ENCODE assay signal across 10 cellular contexts in the genomic region with DNA sequence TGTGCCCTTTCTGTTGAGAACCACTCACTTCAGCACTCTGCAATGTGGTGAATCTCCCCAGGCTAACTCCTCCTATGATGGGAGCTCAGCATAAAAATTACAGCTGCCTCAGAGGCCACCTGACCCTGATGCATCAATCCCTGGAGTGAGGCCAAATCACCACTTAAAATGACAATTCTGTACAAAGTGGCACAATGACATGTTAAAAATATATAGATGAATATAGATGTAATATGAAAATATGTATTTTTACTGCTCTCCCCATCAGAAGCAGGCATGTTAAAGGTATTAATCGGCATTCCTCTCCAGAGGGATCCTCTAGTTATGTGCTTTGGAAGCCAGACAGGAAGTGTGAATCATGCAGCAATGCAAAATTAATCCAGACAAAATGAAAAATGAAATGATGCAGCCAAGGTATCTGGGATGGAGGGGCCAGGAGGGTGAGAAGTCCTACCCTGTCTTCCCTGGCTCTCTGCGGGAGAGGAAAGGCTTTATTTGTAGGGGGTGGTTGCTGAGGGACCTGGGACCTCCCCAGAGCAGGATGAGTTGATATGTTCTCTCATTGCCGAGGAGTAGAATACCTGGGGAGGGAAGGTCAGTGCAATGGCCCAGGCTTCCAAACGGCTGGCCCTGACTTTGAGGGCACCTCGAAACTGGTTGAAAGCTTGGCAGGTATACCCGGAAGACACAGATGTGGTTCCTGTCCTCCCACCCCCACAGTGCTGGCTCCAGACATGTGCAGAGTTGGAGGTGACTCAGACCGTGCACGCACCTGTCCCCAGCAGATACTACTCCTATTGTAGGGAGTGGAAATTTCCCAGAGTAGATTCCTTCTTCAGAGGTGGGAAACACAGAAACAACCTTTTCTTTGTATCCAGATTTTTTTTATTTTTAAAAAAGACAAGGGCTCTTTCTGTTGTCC.
DNase-seq lines count a peak whose midpoint lies in the region; ATAC-seq, FAIRE-seq and TF ChIP-seq lines count a peak whose summit lies in the region.
"Had no signal": no experiment of that assay in that cellular context is flagged by ENCODE, and none has a peak within 500 bp of the region (broad histone marks: within the 10 kb centered on the region; RNA-seq: fewer than 3 reads in every experiment).

No MANE protein-coding gene starts in this region.

- dilution Hi-C loops in endothelial cell of umbilical vein (cut with MboI; ENCODE audit: extremely low pct_ligation_motif_present, low sequenced_read_pairs), result no loop called here

- H3K4me3 ChIP-seq in endothelial cell of umbilical vein (replicated peaks in 1 of 3; ENCODE audit: insufficient read depth in 1 of 3, low read depth in 1 of 3, low read length in 3 of 3), result no peak overlapping the region
- H3K4me3 ChIP-seq in OCI-LY7 (ENCODE audit: low read depth, low read length, poor library complexity, severe bottlenecking), result no peak overlapping the region

- H3K79me2 ChIP-seq in endothelial cell of umbilical vein (ENCODE audit: control insufficient read depth, insufficient read depth, low read length) (no peaks in the 10 kb centered on the region), OCI-LY7 (ENCODE audit: insufficient read depth, low read depth, low read length) (no peaks in the 10 kb centered on the region)

- H3K9me1 ChIP-seq in endothelial cell of umbilical vein (replicated peaks; ENCODE audit: control insufficient read depth, extremely low read depth, insufficient read depth, low read length), result no peaks in the 10 kb centered on the region

- intact Hi-C loops in endothelial cell of umbilical vein (cut with micrococcal nuclease) (loop anchor here (5.0 kb wide), 1 partner anchor 321 kb away; no protein-coding TSS in a partner anchor), OCI-LY7 (cut with micrococcal nuclease; ENCODE audit: unreplicated experiment) (no loop called here)

- CTCF ChIA-PET in endothelial cell of umbilical vein (lab: Charles Lee), result interaction anchor here (0.5 to 3.2 kb wide), 2 partner anchors 25 to 1944 kb away, joined by 3 to 11 read pairs; no protein-coding TSS in a partner anchor
- CTCF ChIA-PET in OCI-LY7 (lab: Charles Lee; ENCODE audit: unreplicated experiment), result no interaction called here

- BruUV-seq in endothelial cell of umbilical vein (replicated peaks; lab: Mats Ljungman, UMichigan) (no TSS peak), OCI-LY7 (replicated peaks; lab: Mats Ljungman, UMichigan) (no TSS peak)

- no peaks in the 10 kb centered on the region for H3K36me3 ChIP-seq in endothelial cell of umbilical vein (ENCODE audit: control insufficient read depth in 2 of 2, extremely low read depth in 1 of 2, insufficient read depth in 2 of 2, low read length in 2 of 2)
- no peaks in the 10 kb centered on the region for H3K36me3 ChIP-seq in OCI-LY7 (ENCODE audit: insufficient read depth, low read length)

- H3K27ac ChIP-seq in endothelial cell of umbilical vein (ENCODE audit: insufficient read depth, low read depth, low read length) (peak overlapping the region; percentile 10), OCI-LY7 (ENCODE audit: low read depth, low read length, poor library complexity, severe bottlenecking) (no peak overlapping the region)

- ATAC-seq in HG03354 (IDR thresholded peaks at IDR 0.05; ENCODE audit: poor library complexity, severe bottlenecking, unreplicated experiment), result no peak
- ATAC-seq: stimulated activated memory B cell treated with anti-CD40 and anti-IgM and Interleukin-4, amounts not matched to agents 10 μg/mL and 1 μg/mL and 100 μg/mL, for 72 hours had no signal

- H3K4me2 ChIP-seq in endothelial cell of umbilical vein (ENCODE audit: insufficient read depth, low read length) (no peak overlapping the region), OCI-LY7 (ENCODE audit: low read length) (no peak overlapping the region)

- H3K9me3 ChIP-seq in endothelial cell of umbilical vein (replicated peaks; ENCODE audit: control insufficient read depth, insufficient read depth, low read length), result no peaks in the 10 kb centered on the region
- H3K9me3 ChIP-seq in OCI-LY7 (ENCODE audit: low read length), result no peaks in the 10 kb centered on the region

- H4K20me1 ChIP-seq in endothelial cell of umbilical vein (replicated peaks; ENCODE audit: control insufficient read depth, extremely low read depth, insufficient read depth, low read length) (no peaks in the 10 kb centered on the region), OCI-LY7 (ENCODE audit: insufficient read depth, low read length) (no peaks in the 10 kb centered on the region)

- H3K9ac ChIP-seq in endothelial cell of umbilical vein (replicated peaks; ENCODE audit: extremely low read depth, insufficient read depth, low read length), result no peak overlapping the region

- FAIRE-seq in endothelial cell of umbilical vein (lab: Jason Lieb, UNC), result peak; percentile 91

- H3K4me1 ChIP-seq in endothelial cell of umbilical vein (ENCODE audit: control insufficient read depth, extremely low read depth, insufficient read depth, low read length) (peaks cover 29% of the 10 kb centered on the region), OCI-LY7 (ENCODE audit: insufficient read depth, low read length, poor library complexity, severe bottlenecking) (no peaks in the 10 kb centered on the region)

- no peaks in the 10 kb centered on the region for H3K27me3 ChIP-seq in endothelial cell of umbilical vein (ENCODE audit: control insufficient read depth in 2 of 2, insufficient read depth in 2 of 2, low read length in 2 of 2)

- TF ChIP-seq CTCF in endothelial cell of umbilical vein (IDR thresholded peaks at IDR 0.05; ENCODE audit: extremely low read depth in 1 of 2, insufficient read depth in 1 of 2, low read depth in 1 of 2, low read length in 2 of 2), result no peak
- no peak for TF ChIP-seq CTCF in OCI-LY7 (conservative IDR thresholded peaks at IDR 0.05; ENCODE audit: low read length)

- POLR2A ChIA-PET in endothelial cell of umbilical vein (lab: Charles Lee), result no interaction called here
- POLR2A ChIA-PET in OCI-LY7 (lab: Charles Lee), result no interaction called here

- TF ChIP-seq POLR2A in endothelial cell of umbilical vein (IDR thresholded peaks at IDR 0.05; ENCODE audit: low read depth, low read length), result no peak

- DNase-seq in HCEC 1CT, result peak; percentile 67
- DNase-seq in NCI-H226, result peak; percentile 91
- peak; percentile 58 for DNase-seq in endothelial cell of umbilical vein (ENCODE audit: low read depth, low spot score)
- peak; percentile 24 for DNase-seq in pulmonary artery endothelial cell (ENCODE audit: low read depth, low spot score)
- no peak for DNase-seq in OCI-LY7 (ENCODE audit: low spot score)
- no peak for DNase-seq in activated CD4-positive, alpha-beta T cell treated with anti-CD3 and anti-CD28 coated beads for 1 hour
- DNase-seq in SKM-1 (lab: John Stamatoyannopoulos, UW; ENCODE audit: unreplicated experiment), result no peak
- DNase-seq: activated T-cell treated with anti-CD3 and anti-CD28 coated beads, Interleukin-2, amount 50 U/mL, for 48 hours had no signal

- H2AFZ ChIP-seq in endothelial cell of umbilical vein (ENCODE audit: low read depth, low read length), result no peak overlapping the region
- H2AFZ ChIP-seq in OCI-LY7 (ENCODE audit: low read length), result no peak overlapping the region

- H3K9me2 ChIP-seq in OCI-LY7 (ENCODE audit: insufficient read depth, low read length), result no peaks in the 10 kb centered on the region

TF ChIP-seq in endothelial cell of umbilical vein, 7 proteins besides CTCF, POLR2A, EP300 and RAD21:
- TF ChIP-seq EZH2 (IDR thresholded peaks at IDR 0.05; ENCODE audit: borderline replicate concordance, low read depth, low read length, severe bottlenecking), result no peak
- TF ChIP-seq MYC (IDR thresholded peaks at IDR 0.05; ENCODE audit: low read depth, low read length), result no peak
- TF ChIP-seq POLR2AphosphoS5 (IDR thresholded peaks at IDR 0.05; ENCODE audit: insufficient read depth, low read depth, low read length), result no peak
- TF ChIP-seq FOS (IDR thresholded peaks at IDR 0.05; ENCODE audit: borderline replicate concordance, insufficient read depth, low read length), result peak; percentile 77
- peak; percentile 59 for TF ChIP-seq JUN (IDR thresholded peaks at IDR 0.05; ENCODE audit: borderline replicate concordance, insufficient read depth, insufficient read length, low read depth)
- no peak for TF ChIP-seq GATA2 (IDR thresholded peaks at IDR 0.05; ENCODE audit: insufficient read depth, insufficient read length, low read depth, low read length)
- TF ChIP-seq, protein P1, sequence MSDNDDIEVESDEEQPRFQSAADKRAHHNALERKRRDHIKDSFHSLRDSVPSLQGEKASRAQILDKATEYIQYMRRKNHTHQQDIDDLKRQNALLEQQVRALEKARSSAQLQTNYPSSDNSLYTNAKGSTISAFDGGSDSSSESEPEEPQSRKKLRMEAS (IDR thresholded peaks at IDR 0.05; ENCODE audit: insufficient read depth, insufficient read length), result no peak

Comparison
In these comparisons a context has a peak if more than half of its experiments do, and no peak if none do; other contexts are left out.
1. DNase-seq: peak in HCEC 1CT (single experiment), NCI-H226 (single experiment), endothelial cell of umbilical vein (single experiment) and pulmonary artery endothelial cell (single experiment); none in OCI-LY7 (single experiment), activated CD4-positive, alpha-beta T cell treated with anti-CD3 and anti-CD28 coated beads for 1 hour (single experiment) and SKM-1 (single experiment).